30 cellular contexts compared by ENCODE assay signal in genomic region chr1:244846653-244847052, GRCh38. TPM values are rescaled to one million over a fixed set of nuclear protein-coding genes. Genes with fewer than 3 reads are reported as not detected.
A peak's percentile ranks its signal among the peaks of the same experiment; 100 is the strongest.
DNase-seq lines count a peak whose midpoint lies in the region; ATAC-seq and TF ChIP-seq lines count a peak whose summit lies in the region.
"Had no signal": no experiment of that assay in that cellular context is flagged by ENCODE, and none has a peak within 500 bp of the region (broad histone marks: within the 10 kb centered on the region; RNA-seq: fewer than 3 reads in every experiment).

No MANE protein-coding gene starts in this region.

- H3K4me3 ChIP-seq in CD8-positive, alpha-beta memory T cell (ENCODE audit: low read length): no peak overlapping the region
- H3K4me3 ChIP-seq in neural progenitor cell (no peak overlapping the region), gastrocnemius medialis (no peak overlapping the region)
- H3K4me3 ChIP-seq: breast epithelium, GM23248, prostate gland, sigmoid colon had no signal

- no peak for TF ChIP-seq CTCF in VCaP (conservative IDR thresholded peaks at IDR 0.05)
- no peak for TF ChIP-seq CTCF in neural progenitor cell (IDR thresholded peaks at IDR 0.05)
- no peak for TF ChIP-seq CTCF in gastrocnemius medialis (IDR thresholded peaks at IDR 0.05 in 4 of 5, conservative IDR thresholded peaks at IDR 0.05 in 1 of 5)

- H3K4me3 Mint-ChIP-seq in activated CD4-positive, alpha-beta T cell treated with anti-CD3 and anti-CD28 coated beads, Interleukin-2, amount 10 ng/mL, durations not matched to agents 7 days and 5 days: no peak overlapping the region
- no peak overlapping the region for H3K4me3 Mint-ChIP-seq in CD8-positive, alpha-beta memory T cell
- no peak overlapping the region for H3K4me3 Mint-ChIP-seq in neural progenitor cell
- H3K4me3 Mint-ChIP-seq in activated T-helper 1 cell treated with anti-CD3 and anti-CD28 coated beads, Interleukin-12 subunit alpha, Interleukin-12 subunit beta, Interleukin-2, Interleukin-4 antibody, amounts not matched to agents 30 ng/mL and 10 ng/mL and 1 ng/mL, durations not matched to agents 14 hours and 24 hours and 36 hours: no peak overlapping the region
- H3K4me3 Mint-ChIP-seq: activated naive CD4-positive, alpha-beta T cell treated with anti-CD3 and anti-CD28 coated beads, Interleukin-2, amount 50 U/mL, for 24 hours; activated T-helper 17 cell treated with anti-CD3 and anti-CD28 coated beads, Interleukin-2, amount 50 U/mL, for 72 hours had no signal

- H3K27ac ChIP-seq in CD8-positive, alpha-beta memory T cell (ENCODE audit: low read depth, low read length): no peak overlapping the region
- H3K27ac ChIP-seq in VCaP: peak overlapping the region; percentile 100; the same call in 1 of the 2 replicates
- H3K27ac ChIP-seq in neural progenitor cell: peak overlapping the region; percentile 36
- H3K27ac ChIP-seq in gastrocnemius medialis: peak overlapping the region in 1 of 4 donors; percentile 35
- H3K27ac ChIP-seq: breast epithelium, GM23248, prostate gland, sigmoid colon, WERI-Rb-1 had no signal

- H3K4me1 ChIP-seq in CD8-positive, alpha-beta memory T cell (ENCODE audit: insufficient read depth, low read length): peaks cover 20% of the 10 kb centered on the region
- no peaks in the 10 kb centered on the region for H3K4me1 ChIP-seq in neural progenitor cell
- H3K4me1 ChIP-seq in gastrocnemius medialis: peaks cover 7 to 11% of the 10 kb centered on the region in 2 donors
- H3K4me1 ChIP-seq: breast epithelium, prostate gland had no signal

- no peaks in the 10 kb centered on the region for H3K27me3 ChIP-seq in CD8-positive, alpha-beta memory T cell (ENCODE audit: insufficient read depth, low read length, poor library complexity, severe bottlenecking)
- H3K27me3 ChIP-seq in neural progenitor cell (no peaks in the 10 kb centered on the region), gastrocnemius medialis (no peaks in the 10 kb centered on the region)
- H3K27me3 ChIP-seq: breast epithelium, sigmoid colon had no signal

- TF ChIP-seq POLR2A in gastrocnemius medialis (IDR thresholded peaks at IDR 0.05): no peak

- no peak overlapping the region for H2AFZ ChIP-seq in neural progenitor cell (replicated peaks)
- H2AFZ ChIP-seq: GM23248 had no signal

- ATAC-seq in gastrocnemius medialis: no peak
- ATAC-seq: activated T-helper 17 cell treated with anti-CD3 and anti-CD28 coated beads, Interleukin-2, amount 50 U/mL, for 72 hours; left lobe of liver had no signal

- no peaks in the 10 kb centered on the region for H3K9me3 Mint-ChIP-seq in activated CD4-positive, alpha-beta T cell treated with anti-CD3 and anti-CD28 coated beads, Interleukin-2, amount 10 ng/mL, durations not matched to agents 7 days and 5 days
- H3K9me3 Mint-ChIP-seq in CD8-positive, alpha-beta memory T cell: no peaks in the 10 kb centered on the region
- no peaks in the 10 kb centered on the region for H3K9me3 Mint-ChIP-seq in neural progenitor cell
- H3K9me3 Mint-ChIP-seq in activated T-helper 1 cell treated with anti-CD3 and anti-CD28 coated beads, Interleukin-12 subunit alpha, Interleukin-12 subunit beta, Interleukin-2, Interleukin-4 antibody, amounts not matched to agents 30 ng/mL and 10 ng/mL and 1 ng/mL, durations not matched to agents 14 hours and 24 hours and 36 hours: no peaks in the 10 kb centered on the region
- H3K9me3 Mint-ChIP-seq: activated naive CD4-positive, alpha-beta T cell treated with anti-CD3 and anti-CD28 coated beads, Interleukin-2, amount 50 U/mL, for 24 hours; activated T-helper 17 cell treated with anti-CD3 and anti-CD28 coated beads, Interleukin-2, amount 50 U/mL, for 72 hours had no signal

- H3F3A ChIP-seq in neural progenitor cell (ENCODE audit: low read depth): peaks cover 98% of the 10 kb centered on the region

- intact Hi-C loops in activated T-helper 1 cell treated with anti-CD3 and anti-CD28 coated beads, Interleukin-12 subunit alpha, Interleukin-12 subunit beta, Interleukin-2, Interleukin-4 antibody, amounts not matched to agents 30 ng/mL and 10 ng/mL and 1 ng/mL, durations not matched to agents 14 hours and 24 hours and 36 hours (cut with micrococcal nuclease): no loop called here
- intact Hi-C loops in gastrocnemius medialis (cut with DNase I; ENCODE audit: low total_unique reads): no loop called here

- H3K79me2 ChIP-seq in neural progenitor cell (ENCODE audit: low read depth): peaks cover 92% of the 10 kb centered on the region

- H3K4me2 ChIP-seq in neural progenitor cell: no peak overlapping the region

- peaks cover 84% of the 10 kb centered on the region for H3K36me3 Mint-ChIP-seq in activated CD4-positive, alpha-beta T cell treated with anti-CD3 and anti-CD28 coated beads, Interleukin-2, amount 10 ng/mL, durations not matched to agents 7 days and 5 days (ENCODE audit: low read depth)
- peaks cover 4 to 92% (median 17%) of the 10 kb centered on the region in 3 donors for H3K36me3 Mint-ChIP-seq in CD8-positive, alpha-beta memory T cell
- H3K36me3 Mint-ChIP-seq in neural progenitor cell: peaks cover 57% of the 10 kb centered on the region
- H3K36me3 Mint-ChIP-seq in activated T-helper 1 cell treated with anti-CD3 and anti-CD28 coated beads, Interleukin-12 subunit alpha, Interleukin-12 subunit beta, Interleukin-2, Interleukin-4 antibody, amounts not matched to agents 30 ng/mL and 10 ng/mL and 1 ng/mL, durations not matched to agents 14 hours and 24 hours and 36 hours (ENCODE audit: low read depth): peaks cover 64% of the 10 kb centered on the region

- H3K27me3 Mint-ChIP-seq in activated CD4-positive, alpha-beta T cell treated with anti-CD3 and anti-CD28 coated beads, Interleukin-2, amount 10 ng/mL, durations not matched to agents 7 days and 5 days: no peaks in the 10 kb centered on the region
- H3K27me3 Mint-ChIP-seq in CD8-positive, alpha-beta memory T cell: no peaks in the 10 kb centered on the region
- H3K27me3 Mint-ChIP-seq in neural progenitor cell (ENCODE audit: insufficient read depth, low read depth): no peaks in the 10 kb centered on the region
- no peaks in the 10 kb centered on the region for H3K27me3 Mint-ChIP-seq in activated T-helper 1 cell treated with anti-CD3 and anti-CD28 coated beads, Interleukin-12 subunit alpha, Interleukin-12 subunit beta, Interleukin-2, Interleukin-4 antibody, amounts not matched to agents 30 ng/mL and 10 ng/mL and 1 ng/mL, durations not matched to agents 14 hours and 24 hours and 36 hours (ENCODE audit: insufficient read depth)
- H3K27me3 Mint-ChIP-seq: activated naive CD4-positive, alpha-beta T cell treated with anti-CD3 and anti-CD28 coated beads, Interleukin-2, amount 50 U/mL, for 24 hours; activated T-helper 17 cell treated with anti-CD3 and anti-CD28 coated beads, Interleukin-2, amount 50 U/mL, for 72 hours had no signal

- in situ Hi-C loops in gastrocnemius medialis (cut with MboI; ENCODE audit: low sequenced_read_pairs in 4 of 4): loop anchor here in 1 of 4 donors (25.0 kb wide), 1 partner anchor 1584 kb away; the partner anchor contains the start of genes CEP170 and SDCCAG8

- H4K20me1 ChIP-seq in neural progenitor cell (ENCODE audit: low read depth): peaks cover 42% of the 10 kb centered on the region

- no peak for DNase-seq in activated CD4-positive, alpha-beta T cell treated with anti-CD3 and anti-CD28 coated beads, Interleukin-2, amount 10 ng/mL, durations not matched to agents 7 days and 5 days
- no peak for DNase-seq in activated CD4-positive, alpha-beta T cell treated with anti-CD3 and anti-CD28 coated beads, Interleukin-2, amount 50 U/mL, for 4 hours
- DNase-seq in CD8-positive, alpha-beta memory T cell: no peak
- DNase-seq in neural progenitor cell (ENCODE audit: low spot score) (no peak), gastrocnemius medialis (no peak), NOMO-1 treated with DMSO at 0.1 percent for 48 hours (lab: John Stamatoyannopoulos, UW; ENCODE audit: unreplicated experiment) (no peak)
- DNase-seq in activated T-helper 1 cell treated with anti-CD3 and anti-CD28 coated beads, Interleukin-12 subunit alpha, Interleukin-12 subunit beta, Interleukin-2, Interleukin-4 antibody, amounts not matched to agents 30 ng/mL and 10 ng/mL and 1 ng/mL, durations not matched to agents 14 hours and 24 hours and 36 hours (ENCODE audit: low spot score): no peak
- DNase-seq: 8988T; activated CD4-positive, alpha-beta T cell treated with anti-CD3 and anti-CD28 coated beads, Interleukin-2, amount 50 U/mL, for 1 hour; anterior cingulate cortex; DMS 273 treated with DMSO at 0.1 percent for 48 hours; EL; GM23248; hypothalamus; KBM-7; NCI-H1092 treated with DMSO at 0.1 percent for 48 hours; NCI-H187; sigmoid colon; stimulated activated CD4-positive, alpha-beta T cell treated with anti-CD3 and anti-CD28 coated beads, Interleukin-12 subunit alpha, Interleukin-12 subunit beta, amount 100 ng/mL, for 4 hours; stimulated activated CD4-positive, alpha-beta T cell treated with anti-CD3 and anti-CD28 coated beads, Interleukin-2, amount 100 ng/mL, for 48 hours; SW 1271; T-helper 9 cell; trophoblast cell; WERI-Rb-1 had no signal

- peaks cover 59% of the 10 kb centered on the region for H3K4me1 Mint-ChIP-seq in activated CD4-positive, alpha-beta T cell treated with anti-CD3 and anti-CD28 coated beads, Interleukin-2, amount 10 ng/mL, durations not matched to agents 7 days and 5 days
- peaks cover 44 to 84% (median 65%) of the 10 kb centered on the region in 3 donors for H3K4me1 Mint-ChIP-seq in CD8-positive, alpha-beta memory T cell
- no peaks in the 10 kb centered on the region for H3K4me1 Mint-ChIP-seq in neural progenitor cell
- peaks cover 69% of the 10 kb centered on the region for H3K4me1 Mint-ChIP-seq in activated T-helper 1 cell treated with anti-CD3 and anti-CD28 coated beads, Interleukin-12 subunit alpha, Interleukin-12 subunit beta, Interleukin-2, Interleukin-4 antibody, amounts not matched to agents 30 ng/mL and 10 ng/mL and 1 ng/mL, durations not matched to agents 14 hours and 24 hours and 36 hours (ENCODE audit: low read depth)

- H3K27ac Mint-ChIP-seq in activated CD4-positive, alpha-beta T cell treated with anti-CD3 and anti-CD28 coated beads, Interleukin-2, amount 10 ng/mL, durations not matched to agents 7 days and 5 days: peak overlapping the region; percentile 15
- peak overlapping the region in 6 of 8 donors; percentile 50 to 85 (median 60) for H3K27ac Mint-ChIP-seq in CD8-positive, alpha-beta memory T cell
- H3K27ac Mint-ChIP-seq in neural progenitor cell: no peak overlapping the region
- no peak overlapping the region for H3K27ac Mint-ChIP-seq in activated T-helper 1 cell treated with anti-CD3 and anti-CD28 coated beads, Interleukin-12 subunit alpha, Interleukin-12 subunit beta, Interleukin-2, Interleukin-4 antibody, amounts not matched to agents 30 ng/mL and 10 ng/mL and 1 ng/mL, durations not matched to agents 14 hours and 24 hours and 36 hours
- H3K27ac Mint-ChIP-seq: activated naive CD4-positive, alpha-beta T cell treated with anti-CD3 and anti-CD28 coated beads, Interleukin-2, amount 50 U/mL, for 24 hours; activated T-helper 17 cell treated with anti-CD3 and anti-CD28 coated beads, Interleukin-2, amount 50 U/mL, for 72 hours had no signal

- peaks cover 36% of the 10 kb centered on the region for H3K36me3 ChIP-seq in CD8-positive, alpha-beta memory T cell (ENCODE audit: insufficient read depth, low read length)
- H3K36me3 ChIP-seq in neural progenitor cell (peaks cover 69% of the 10 kb centered on the region), gastrocnemius medialis (peaks cover 8 to 96% of the 10 kb centered on the region in 2 donors)
- H3K36me3 ChIP-seq: breast epithelium had no signal

- CTCF ChIA-PET in activated CD4-positive, alpha-beta T cell treated with anti-CD3 and anti-CD28 coated beads, Interleukin-2, amount 10 ng/mL, durations not matched to agents 7 days and 5 days (lab: Charles Lee): interaction anchor here (0.7 to 3.3 kb wide), 4 partner anchors 9 to 14 kb away, joined by 3 to 27 read pairs (median 4); partner anchors contain the start of gene COX20
- CTCF ChIA-PET in CD8-positive, alpha-beta memory T cell (lab: Charles Lee): interaction anchor here (0.9 to 2.8 kb wide), 2 partner anchors 15 to 196 kb away, joined by 3 to 8 read pairs; no protein-coding TSS in a partner anchor

- H3K9me3 ChIP-seq in CD8-positive, alpha-beta memory T cell (ENCODE audit: low read length): no peaks in the 10 kb centered on the region
- H3K9me3 ChIP-seq in neural progenitor cell (ENCODE audit: low read depth): no peaks in the 10 kb centered on the region
- H3K9me3 ChIP-seq in gastrocnemius medialis: no peaks in the 10 kb centered on the region
- H3K9me3 ChIP-seq: breast epithelium, prostate gland, sigmoid colon had no signal

- no peak overlapping the region for H3K9ac ChIP-seq in neural progenitor cell
- H3K9ac ChIP-seq: GM23248 had no signal

- POLR2A ChIA-PET in activated CD4-positive, alpha-beta T cell treated with anti-CD3 and anti-CD28 coated beads, Interleukin-2, amount 10 ng/mL, durations not matched to agents 7 days and 5 days (lab: Charles Lee): interaction anchor here (0.6 kb wide), 1 partner anchor 12 kb away, joined by 4 read pairs; no protein-coding TSS in a partner anchor
- POLR2A ChIA-PET in CD8-positive, alpha-beta memory T cell (lab: Charles Lee): interaction anchor here (0.8 to 1.8 kb wide), 5 partner anchors 11 to 49 kb away, joined by 3 to 7 read pairs (median 5); partner anchors contain the start of gene COX20

RNA-seq across cellular contexts. Expression of gene COX20, which starts 11.2 kb away (rescaled TPM):
- 10 to 100 TPM; 29.8 to 32.9 TPM for total RNA-seq in activated CD4-positive, alpha-beta T cell treated with anti-CD3 and anti-CD28 coated beads, Interleukin-2, amount 10 ng/mL, durations not matched to agents 7 days and 5 days
- total RNA-seq in CD8-positive, alpha-beta memory T cell: 10 to 100 TPM; 35.7 to 36.2 TPM
- 47.0 TPM for polyA plus RNA-seq in CD8-positive, alpha-beta memory T cell
- total RNA-seq in neural progenitor cell (ENCODE audit: low replicate concordance) (24.0 and 81.6 TPM in 2 replicates), gastrocnemius medialis (10 to 100 TPM; 22.7 to 72.0 (median 35.4) TPM)
- total RNA-seq in activated T-helper 1 cell treated with anti-CD3 and anti-CD28 coated beads, Interleukin-12 subunit alpha, Interleukin-12 subunit beta, Interleukin-2, Interleukin-4 antibody, amounts not matched to agents 30 ng/mL and 10 ng/mL and 1 ng/mL, durations not matched to agents 14 hours and 24 hours and 36 hours: 27.4 and 27.6 TPM in 2 replicates

RNA-seq across cellular contexts. Expression of gene HNRNPU, which starts 17.7 kb away (rescaled TPM):
- 100 to 1,000 TPM; 425 to 469 TPM for total RNA-seq in activated CD4-positive, alpha-beta T cell treated with anti-CD3 and anti-CD28 coated beads, Interleukin-2, amount 10 ng/mL, durations not matched to agents 7 days and 5 days
- total RNA-seq in CD8-positive, alpha-beta memory T cell: 100 to 1,000 TPM; 598 to 630 TPM
- 382 TPM for polyA plus RNA-seq in CD8-positive, alpha-beta memory T cell
- total RNA-seq in neural progenitor cell (ENCODE audit: low replicate concordance) (543 and 856 TPM in 2 replicates), gastrocnemius medialis (100 to 1,000 TPM; 167 to 243 (median 207) TPM)
- 566 and 573 TPM in 2 replicates for total RNA-seq in activated T-helper 1 cell treated with anti-CD3 and anti-CD28 coated beads, Interleukin-12 subunit alpha, Interleukin-12 subunit beta, Interleukin-2, Interleukin-4 antibody, amounts not matched to agents 30 ng/mL and 10 ng/mL and 1 ng/mL, durations not matched to agents 14 hours and 24 hours and 36 hours

Comparison
In these comparisons a context has a peak if more than half of its experiments do, and no peak if none do; other contexts are left out.
1. H3K27ac Mint-ChIP-seq: peak in activated CD4-positive, alpha-beta T cell treated with anti-CD3 and anti-CD28 coated beads, Interleukin-2, amount 10 ng/mL, durations not matched to agents 7 days and 5 days (single experiment) and CD8-positive, alpha-beta memory T cell (6 of 8); none in neural progenitor cell (single experiment) and activated T-helper 1 cell treated with anti-CD3 and anti-CD28 coated beads, Interleukin-12 subunit alpha, Interleukin-12 subunit beta, Interleukin-2, Interleukin-4 antibody, amounts not matched to agents 30 ng/mL and 10 ng/mL and 1 ng/mL, durations not matched to agents 14 hours and 24 hours and 36 hours (single experiment).